ENCODE assay signal across 11 cellular contexts in genomic region chr2:239544846-239545465, GRCh38.
DNase-seq lines count a peak whose midpoint lies in the region; ATAC-seq and TF ChIP-seq lines count a peak whose summit lies in the region.
"Had no signal": no experiment of that assay in that cellular context is flagged by ENCODE, and none has a peak within 500 bp of the region (broad histone marks: within the 10 kb centered on the region; RNA-seq: fewer than 3 reads in every experiment).

No MANE protein-coding gene starts in this region.

- H3K4me1 Mint-ChIP-seq in activated CD8-positive, alpha-beta memory T cell treated with anti-CD3 and anti-CD28 coated beads, Interleukin-2, amount 10 ng/mL, durations not matched to agents 7 days and 5 days, result peaks cover 45% of the 10 kb centered on the region
- H3K4me1 Mint-ChIP-seq in glutamatergic neuron (ENCODE audit: low read depth, unreplicated experiment) (peaks cover 2% of the 10 kb centered on the region), WTC11 (no peaks in the 10 kb centered on the region)

- H3K36me3 Mint-ChIP-seq in activated CD8-positive, alpha-beta memory T cell treated with anti-CD3 and anti-CD28 coated beads, Interleukin-2, amount 10 ng/mL, durations not matched to agents 7 days and 5 days, result no peaks in the 10 kb centered on the region
- H3K36me3 Mint-ChIP-seq in glutamatergic neuron (ENCODE audit: unreplicated experiment) (peaks cover 3% of the 10 kb centered on the region), WTC11 (no peaks in the 10 kb centered on the region)

- peak; percentile 30 for DNase-seq in MV-4-11 (lab: John Stamatoyannopoulos, UW)
- peak; percentile 75 for DNase-seq in activated CD8-positive, alpha-beta memory T cell treated with anti-CD3 and anti-CD28 coated beads, Interleukin-2, amount 10 ng/mL, durations not matched to agents 7 days and 5 days
- DNase-seq in glutamatergic neuron, result peak; percentile 2
- peak; percentile 67 to 81 for DNase-seq in stimulated activated CD8-positive, alpha-beta memory T cell treated with anti-CD3 and anti-CD28 coated beads, Interleukin-15, amount 100 ng/mL, for 48 hours (ENCODE audit: low read depth in 2 of 2)
- no peak for DNase-seq in NCI-H2029 treated with DMSO at 0.1 percent for 48 hours (lab: John Stamatoyannopoulos, UW)
- no peak for DNase-seq in OCI-M2 (lab: John Stamatoyannopoulos, UW; ENCODE audit: unreplicated experiment)
- DNase-seq in WTC11 (ENCODE audit: low spot score), result no peak
- DNase-seq: nephron progenitor cell, RPMI8226 had no signal

- H3K4me3 Mint-ChIP-seq in activated CD8-positive, alpha-beta memory T cell treated with anti-CD3 and anti-CD28 coated beads, Interleukin-2, amount 10 ng/mL, durations not matched to agents 7 days and 5 days, result no peak overlapping the region
- H3K4me3 Mint-ChIP-seq in glutamatergic neuron (ENCODE audit: unreplicated experiment) (no peak overlapping the region), WTC11 (no peak overlapping the region)
- H3K4me3 Mint-ChIP-seq: nephron progenitor cell had no signal

- CTCF ChIA-PET in activated CD8-positive, alpha-beta memory T cell treated with anti-CD3 and anti-CD28 coated beads, Interleukin-2, amount 10 ng/mL, durations not matched to agents 7 days and 5 days (lab: Charles Lee), result no interaction called here
- CTCF ChIA-PET in WTC11 (lab: Charles Lee), result no interaction called here

- TF ChIP-seq CTCF in glutamatergic neuron (IDR thresholded peaks at IDR 0.05; ENCODE audit: partially characterized antibody, unreplicated experiment) (no peak), WTC11 (IDR thresholded peaks at IDR 0.05) (no peak)

- peaks cover 32% of the 10 kb centered on the region for H3K27me3 Mint-ChIP-seq in activated CD8-positive, alpha-beta memory T cell treated with anti-CD3 and anti-CD28 coated beads, Interleukin-2, amount 10 ng/mL, durations not matched to agents 7 days and 5 days
- H3K27me3 Mint-ChIP-seq in glutamatergic neuron (ENCODE audit: unreplicated experiment) (peaks cover 1% of the 10 kb centered on the region), WTC11 (ENCODE audit: low read depth) (no peaks in the 10 kb centered on the region)

- POLR2A ChIA-PET in WTC11 (lab: Charles Lee), result no interaction called here

- no peaks in the 10 kb centered on the region for H3K9me3 Mint-ChIP-seq in activated CD8-positive, alpha-beta memory T cell treated with anti-CD3 and anti-CD28 coated beads, Interleukin-2, amount 10 ng/mL, durations not matched to agents 7 days and 5 days (ENCODE audit: low read depth)
- H3K9me3 Mint-ChIP-seq in glutamatergic neuron (ENCODE audit: unreplicated experiment), result peaks cover 1% of the 10 kb centered on the region
- peaks cover 13% of the 10 kb centered on the region; the same call in 1 of the 2 replicates for H3K9me3 Mint-ChIP-seq in WTC11

- peak; percentile 69 for ATAC-seq in activated CD8-positive, alpha-beta memory T cell treated with anti-CD3 and anti-CD28 coated beads, Interleukin-2, amount 10 ng/mL, durations not matched to agents 7 days and 5 days
- ATAC-seq in HG02981 (IDR thresholded peaks at IDR 0.05; ENCODE audit: unreplicated experiment) (no peak), WTC11 (no peak)
- ATAC-seq: HCT116 had no signal

- peak overlapping the region; percentile 56 for H3K27ac Mint-ChIP-seq in activated CD8-positive, alpha-beta memory T cell treated with anti-CD3 and anti-CD28 coated beads, Interleukin-2, amount 10 ng/mL, durations not matched to agents 7 days and 5 days
- H3K27ac Mint-ChIP-seq in glutamatergic neuron (ENCODE audit: unreplicated experiment), result no peak overlapping the region
- H3K27ac Mint-ChIP-seq in WTC11, result no peak overlapping the region
- H3K27ac Mint-ChIP-seq: nephron progenitor cell had no signal

TF ChIP-seq in WTC11, 78 proteins besides CTCF, POLR2A, EP300 and RAD21 (continues in another document):
- TF ChIP-seq ZNF281 (CRISPR knock-in tag; IDR thresholded peaks at IDR 0.05), result no peak
- TF ChIP-seq ELF4 (CRISPR knock-in tag; IDR thresholded peaks at IDR 0.05; ENCODE audit: low read depth), result no peak
- TF ChIP-seq SP1 (CRISPR knock-in tag; conservative IDR thresholded peaks at IDR 0.05), result no peak
- no peak for TF ChIP-seq ZBTB43 (CRISPR knock-in tag; IDR thresholded peaks at IDR 0.05)
- no peak for TF ChIP-seq NR1H2 (CRISPR knock-in tag; IDR thresholded peaks at IDR 0.05)
- TF ChIP-seq ZNF425 (CRISPR knock-in tag; conservative IDR thresholded peaks at IDR 0.05), result no peak
- TF ChIP-seq ARID4B (CRISPR knock-in tag; IDR thresholded peaks at IDR 0.05; ENCODE audit: borderline replicate concordance), result no peak
- no peak for TF ChIP-seq ZNF121 (CRISPR knock-in tag; IDR thresholded peaks at IDR 0.05)
- no peak for TF ChIP-seq GRHL2 (CRISPR knock-in tag; IDR thresholded peaks at IDR 0.05; ENCODE audit: insufficient replicate concordance, severe bottlenecking)

Comparison
In these comparisons a context has a peak if more than half of its experiments do, and no peak if none do; other contexts are left out.
1. DNase-seq: peak in MV-4-11 (single experiment), activated CD8-positive, alpha-beta memory T cell treated with anti-CD3 and anti-CD28 coated beads, Interleukin-2, amount 10 ng/mL, durations not matched to agents 7 days and 5 days (single experiment), glutamatergic neuron (single experiment) and stimulated activated CD8-positive, alpha-beta memory T cell treated with anti-CD3 and anti-CD28 coated beads, Interleukin-15, amount 100 ng/mL, for 48 hours (2 of 2); none in NCI-H2029 treated with DMSO at 0.1 percent for 48 hours (single experiment), OCI-M2 (single experiment) and WTC11 (single experiment).